In the genomic region with DNA sequence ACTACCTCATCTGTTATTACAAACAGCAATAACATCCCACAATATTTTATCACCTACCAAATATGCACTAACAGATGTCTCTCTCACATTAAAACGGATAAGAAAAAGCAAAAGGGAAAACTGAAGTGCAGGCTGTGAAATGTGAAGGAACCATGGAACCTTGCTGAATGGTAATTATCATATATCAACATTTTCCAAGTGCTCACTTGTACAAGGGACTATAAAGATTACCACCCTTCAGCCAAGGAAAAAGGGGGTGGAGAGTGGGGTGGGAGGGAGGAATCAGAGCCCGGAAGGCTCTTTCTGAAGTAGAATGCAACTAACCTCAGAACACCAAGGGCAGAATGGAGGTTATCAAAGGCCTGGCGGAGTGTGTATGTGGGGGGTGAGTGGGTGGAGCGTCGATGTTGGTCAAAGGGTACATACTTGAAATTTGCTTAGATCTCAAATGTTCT, we compare ENCODE assay signal across 8 cellular contexts.
DNase-seq lines count a peak whose midpoint lies in the region; ATAC-seq and TF ChIP-seq lines count a peak whose summit lies in the region.

No MANE protein-coding gene starts in this region.

- H3K4me3 Mint-ChIP-seq in activated naive CD4-positive, alpha-beta T cell treated with anti-CD3 and anti-CD28 coated beads, Interleukin-2, amount 10 ng/mL, durations not matched to agents 7 days and 5 days = peak overlapping the region; percentile 92
- peak overlapping the region; percentile 88 to 93 for H3K4me3 Mint-ChIP-seq in stimulated activated naive B cell treated with anti-CD40 and anti-IgM and Interleukin-4, amounts not matched to agents 10 μg/mL and 1 μg/mL and 100 μg/mL, for 72 hours

- no peaks in the 10 kb centered on the region for H3K9me2 ChIP-seq in Loucy (replicated peaks; ENCODE audit: low read depth, low read length)

- ATAC-seq in stimulated activated naive B cell treated with anti-CD40 and anti-IgM and Interleukin-4, amounts not matched to agents 10 μg/mL and 1 μg/mL and 100 μg/mL, for 72 hours (replicated peaks) = no peak
- ATAC-seq in HG03565 (IDR thresholded peaks at IDR 0.05; ENCODE audit: unreplicated experiment) (no peak), HG03460 (IDR thresholded peaks at IDR 0.05; ENCODE audit: unreplicated experiment) (no peak)

- no peaks in the 10 kb centered on the region for H3K36me3 ChIP-seq in Loucy (ENCODE audit: insufficient read depth, low read length)

- H3K4me1 ChIP-seq in Loucy (ENCODE audit: insufficient read depth, low read length, poor library complexity, severe bottlenecking) = peaks cover 17% of the 10 kb centered on the region

- H3K36me3 Mint-ChIP-seq in activated naive CD4-positive, alpha-beta T cell treated with anti-CD3 and anti-CD28 coated beads, Interleukin-2, amount 10 ng/mL, durations not matched to agents 7 days and 5 days = peaks cover 14% of the 10 kb centered on the region
- H3K36me3 Mint-ChIP-seq in stimulated activated naive B cell treated with anti-CD40 and anti-IgM and Interleukin-4, amounts not matched to agents 10 μg/mL and 1 μg/mL and 100 μg/mL, for 72 hours = peaks cover 3 to 9% of the 10 kb centered on the region in 2 donors

- TF ChIP-seq CTCF in Loucy (conservative IDR thresholded peaks at IDR 0.05; ENCODE audit: low read length) = no peak

- H3K4me3 ChIP-seq in Loucy (ENCODE audit: low read length, poor library complexity, severe bottlenecking) = peak overlapping the region; percentile 96

- H3K27me3 ChIP-seq in Loucy (ENCODE audit: insufficient read depth, low read length, poor library complexity, severe bottlenecking) = peaks cover 4% of the 10 kb centered on the region

- H3K4me2 ChIP-seq in Loucy (ENCODE audit: low read depth, low read length, poor library complexity, severe bottlenecking) = peak overlapping the region; percentile 96

- H3K9me3 ChIP-seq in Loucy (ENCODE audit: insufficient read depth, low read depth, low read length) = no peaks in the 10 kb centered on the region

- peaks cover 36% of the 10 kb centered on the region for H3K4me1 Mint-ChIP-seq in activated naive CD4-positive, alpha-beta T cell treated with anti-CD3 and anti-CD28 coated beads, Interleukin-2, amount 10 ng/mL, durations not matched to agents 7 days and 5 days
- H3K4me1 Mint-ChIP-seq in stimulated activated naive B cell treated with anti-CD40 and anti-IgM and Interleukin-4, amounts not matched to agents 10 μg/mL and 1 μg/mL and 100 μg/mL, for 72 hours = peaks cover 9 to 18% of the 10 kb centered on the region in 2 donors

- H4K20me1 ChIP-seq in Loucy (ENCODE audit: insufficient read depth, low read length, poor library complexity, severe bottlenecking) = peaks cover 27% of the 10 kb centered on the region

- H3K27me3 Mint-ChIP-seq in activated naive CD4-positive, alpha-beta T cell treated with anti-CD3 and anti-CD28 coated beads, Interleukin-2, amount 10 ng/mL, durations not matched to agents 7 days and 5 days = peaks cover under 1% of the 10 kb centered on the region
- no peaks in the 10 kb centered on the region for H3K27me3 Mint-ChIP-seq in stimulated activated naive B cell treated with anti-CD40 and anti-IgM and Interleukin-4, amounts not matched to agents 10 μg/mL and 1 μg/mL and 100 μg/mL, for 72 hours

- DNase-seq in CD1c-positive myeloid dendritic cell (ENCODE audit: extremely low spot score) = peak; percentile 20
- DNase-seq in activated naive CD4-positive, alpha-beta T cell treated with anti-CD3 and anti-CD28 coated beads, Interleukin-2, amount 10 ng/mL, durations not matched to agents 7 days and 5 days = peak; percentile 58
- peak; percentile 40 for DNase-seq in hepatic stellate cell (ENCODE audit: low spot score)
- DNase-seq in stimulated activated naive B cell treated with anti-CD40 and anti-IgM and Interleukin-4, amounts not matched to agents 10 μg/mL and 1 μg/mL and 100 μg/mL, for 72 hours = no peak
- DNase-seq in medulla oblongata (ENCODE audit: extremely low spot score) = no peak

- H2AFZ ChIP-seq in Loucy (ENCODE audit: low read length) = no peak overlapping the region

- peaks cover 47% of the 10 kb centered on the region for H3K79me2 ChIP-seq in Loucy (ENCODE audit: insufficient read depth, low read length)

- peak overlapping the region; percentile 90 for H3K9ac ChIP-seq in Loucy (ENCODE audit: low read depth, low read length, poor library complexity, severe bottlenecking)

- CTCF ChIA-PET in activated naive CD4-positive, alpha-beta T cell treated with anti-CD3 and anti-CD28 coated beads, Interleukin-2, amount 10 ng/mL, durations not matched to agents 7 days and 5 days (lab: Charles Lee) = no interaction called here

- H3F3A ChIP-seq in Loucy (ENCODE audit: low read depth) = no peaks in the 10 kb centered on the region

- no peaks in the 10 kb centered on the region for H3K9me3 Mint-ChIP-seq in activated naive CD4-positive, alpha-beta T cell treated with anti-CD3 and anti-CD28 coated beads, Interleukin-2, amount 10 ng/mL, durations not matched to agents 7 days and 5 days
- H3K9me3 Mint-ChIP-seq in stimulated activated naive B cell treated with anti-CD40 and anti-IgM and Interleukin-4, amounts not matched to agents 10 μg/mL and 1 μg/mL and 100 μg/mL, for 72 hours = no peaks in the 10 kb centered on the region

- H3K27ac Mint-ChIP-seq in activated naive CD4-positive, alpha-beta T cell treated with anti-CD3 and anti-CD28 coated beads, Interleukin-2, amount 10 ng/mL, durations not matched to agents 7 days and 5 days = peak overlapping the region; percentile 94
- no peak overlapping the region for H3K27ac Mint-ChIP-seq in stimulated activated naive B cell treated with anti-CD40 and anti-IgM and Interleukin-4, amounts not matched to agents 10 μg/mL and 1 μg/mL and 100 μg/mL, for 72 hours

Comparison
In these comparisons a context has a peak if more than half of its experiments do, and no peak if none do; other contexts are left out.
1. DNase-seq: peak in CD1c-positive myeloid dendritic cell (single experiment), activated naive CD4-positive, alpha-beta T cell treated with anti-CD3 and anti-CD28 coated beads, Interleukin-2, amount 10 ng/mL, durations not matched to agents 7 days and 5 days (single experiment) and hepatic stellate cell (single experiment); none in stimulated activated naive B cell treated with anti-CD40 and anti-IgM and Interleukin-4, amounts not matched to agents 10 μg/mL and 1 μg/mL and 100 μg/mL, for 72 hours (single experiment) and medulla oblongata (single experiment).